Comparison of ENCODE assay signal across 1 cellular context in the genomic region with DNA sequence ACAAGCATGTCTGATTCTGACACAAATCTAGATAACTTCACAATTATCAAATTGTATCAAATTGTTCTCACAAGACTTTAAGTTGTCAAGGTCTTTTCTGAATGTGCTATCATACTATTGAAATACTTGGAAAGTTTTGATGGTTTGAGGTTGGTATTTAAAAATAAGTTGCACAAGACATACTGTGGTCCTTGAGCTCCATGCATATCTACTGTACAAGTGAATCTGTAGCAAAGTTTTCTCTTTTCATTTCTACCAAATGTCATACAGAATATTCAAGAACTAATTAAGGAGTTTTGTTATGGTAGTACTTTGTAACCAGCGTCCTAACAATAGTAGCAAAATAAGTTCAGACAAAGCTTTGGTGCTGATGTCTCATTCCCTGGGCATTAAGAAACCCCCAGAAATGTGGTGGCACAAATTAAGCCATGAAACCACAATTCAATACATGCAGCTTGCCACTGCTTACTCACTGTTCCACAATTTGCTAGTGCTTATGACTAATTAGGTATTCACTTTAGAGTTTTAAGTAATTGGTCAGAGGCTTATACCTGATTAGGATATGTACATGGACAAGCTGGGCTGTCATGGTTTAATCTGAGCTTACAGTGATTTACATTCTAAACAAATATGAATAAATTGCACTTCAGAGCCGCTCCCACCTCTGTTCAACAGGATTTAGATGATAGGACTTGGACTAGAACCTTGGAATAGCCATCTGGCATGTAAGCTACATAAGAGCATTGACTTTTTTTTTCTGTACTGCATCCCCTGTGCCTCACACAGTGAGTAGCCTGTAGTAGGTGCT.
TF ChIP-seq lines count a peak whose summit lies in the region.

No MANE protein-coding gene starts in this region.

TF ChIP-seq in GM12878, 131 proteins besides CTCF, POLR2A, EP300 and RAD21 (continued from another document):
- TF ChIP-seq CUX1 (IDR thresholded peaks at IDR 0.05; ENCODE audit: insufficient replicate concordance, low read depth, low read length) (no peak), CHD4 (IDR thresholded peaks at IDR 0.05) (no peak), TCF12 (IDR thresholded peaks at IDR 0.05; ENCODE audit: low read depth, low read length) (no peak), FOS (IDR thresholded peaks at IDR 0.05; ENCODE audit: borderline replicate concordance, extremely low read depth, insufficient read length) (no peak), NRF1 (conservative IDR thresholded peaks at IDR 0.05; ENCODE audit: low read depth, low read length) (no peak), HCFC1 (IDR thresholded peaks at IDR 0.05; ENCODE audit: low read length) (no peak), PAX5 (IDR thresholded peaks at IDR 0.05; ENCODE audit: borderline replicate concordance, low read depth, low read length) (no peak), BCL3 (IDR thresholded peaks at IDR 0.05; ENCODE audit: borderline replicate concordance, insufficient read depth, low read depth, low read length, poor library complexity, severe bottlenecking) (peak; percentile 57), RUNX3 (IDR thresholded peaks at IDR 0.05; ENCODE audit: low read length) (0 out of 2 replicates have a peak, but pooled peaks have one; percentile 28)
TF ChIP-seq in GM12878: peak in this region for 5.
